In the genomic region with DNA sequence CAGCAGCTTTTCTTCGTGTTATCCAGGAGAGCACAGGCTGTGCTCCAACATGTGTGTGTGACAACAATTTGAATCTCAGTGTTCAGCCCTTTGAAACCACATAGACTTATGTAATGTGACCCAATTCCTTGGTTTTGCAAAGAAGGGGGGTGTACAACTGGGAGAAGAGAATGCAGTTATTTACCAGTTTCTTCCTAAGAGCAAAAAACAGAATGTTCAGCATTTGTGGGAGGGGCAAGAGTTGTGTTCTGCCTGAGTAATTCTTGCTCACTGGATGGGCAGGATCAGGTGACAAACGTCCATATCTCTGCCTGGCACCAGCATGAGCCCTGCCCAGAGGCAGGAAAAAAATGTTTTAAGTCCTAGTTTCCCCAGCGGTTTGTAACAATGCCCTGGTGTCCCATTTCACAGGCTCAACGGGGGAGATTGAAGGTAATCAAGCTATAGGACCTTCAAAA, we compare ENCODE assay signal across 8 cellular contexts.
DNase-seq lines count a peak whose midpoint lies in the region; ATAC-seq and TF ChIP-seq lines count a peak whose summit lies in the region.

No MANE protein-coding gene starts in this region.

- H3K4me3 ChIP-seq in spleen = peak overlapping the region in 1 of 8 donors; percentile 23
- no peak overlapping the region for H3K4me3 ChIP-seq in MG63

- no peak overlapping the region for H3K27ac Mint-ChIP-seq in endothelial cell (ENCODE audit: unreplicated experiment)
- no peak overlapping the region for H3K27ac Mint-ChIP-seq in activated CD4-positive, alpha-beta T cell treated with anti-CD3 and anti-CD28 coated beads for 36 hours

- H3K27me3 ChIP-seq in spleen (replicated peaks in 1 of 7) (peaks cover 0 to 15% (median 0%) of the 10 kb centered on the region in 7 donors), MG63 (no peaks in the 10 kb centered on the region)

- no peaks in the 10 kb centered on the region for H3K36me3 Mint-ChIP-seq in endothelial cell (ENCODE audit: low read depth, unreplicated experiment)
- H3K36me3 Mint-ChIP-seq in activated CD4-positive, alpha-beta T cell treated with anti-CD3 and anti-CD28 coated beads for 36 hours (ENCODE audit: low read depth) = no peaks in the 10 kb centered on the region

- H3K27me3 Mint-ChIP-seq in endothelial cell (ENCODE audit: unreplicated experiment) = peaks cover 1% of the 10 kb centered on the region
- no peaks in the 10 kb centered on the region for H3K27me3 Mint-ChIP-seq in activated CD4-positive, alpha-beta T cell treated with anti-CD3 and anti-CD28 coated beads for 36 hours

- POLR2A ChIA-PET in activated CD4-positive, alpha-beta T cell treated with anti-CD3 and anti-CD28 coated beads for 36 hours (lab: Charles Lee) = no interaction called here

- H3K4me1 ChIP-seq in spleen = peaks cover 0 to 34% (median 25%) of the 10 kb centered on the region in 6 donors

- H3K27ac ChIP-seq in spleen = peak overlapping the region in 6 of 8 donors; percentile 69 to 91 (median 78)

- TF ChIP-seq CTCF in spleen (IDR thresholded peaks at IDR 0.05 in 8 of 11, conservative IDR thresholded peaks at IDR 0.05 in 3 of 11) = no peak
- no peak for TF ChIP-seq CTCF in endothelial cell (IDR thresholded peaks at IDR 0.05; ENCODE audit: unreplicated experiment)

- peaks cover 8% of the 10 kb centered on the region for H3K4me1 Mint-ChIP-seq in endothelial cell (ENCODE audit: unreplicated experiment)
- H3K4me1 Mint-ChIP-seq in activated CD4-positive, alpha-beta T cell treated with anti-CD3 and anti-CD28 coated beads for 36 hours = peaks cover 17% of the 10 kb centered on the region

- H3K4me3 Mint-ChIP-seq in endothelial cell (ENCODE audit: unreplicated experiment) = no peak overlapping the region
- H3K4me3 Mint-ChIP-seq in activated CD4-positive, alpha-beta T cell treated with anti-CD3 and anti-CD28 coated beads for 36 hours = no peak overlapping the region

- 35 to 73% (median 47%) methylated on average over 4 of the region's 4 CpGs for WGBS in spleen, 5 donors

- H3K9me3 ChIP-seq in spleen (no peaks in the 10 kb centered on the region), MG63 (no peaks in the 10 kb centered on the region)

- H3K36me3 ChIP-seq in spleen (no peaks in the 10 kb centered on the region), MG63 (no peaks in the 10 kb centered on the region)

- intact Hi-C loops in left ventricle myocardium superior (cut with micrococcal nuclease) (no loop called here), spleen (cut with DNase I; ENCODE audit: low total_unique reads) (no loop called here)
- intact Hi-C loops in activated CD4-positive, alpha-beta T cell treated with anti-CD3 and anti-CD28 coated beads for 36 hours (cut with DNase I, micrococcal nuclease) = no loop called here

- ATAC-seq in left ventricle myocardium superior (peak; percentile 91), HG02571 (IDR thresholded peaks at IDR 0.05; ENCODE audit: unreplicated experiment) (no peak)
- no peak for ATAC-seq in activated CD4-positive, alpha-beta T cell treated with anti-CD3 and anti-CD28 coated beads for 36 hours

- peak; percentile 69 for DNase-seq in HCEC 1CT
- DNase-seq in amniotic epithelial cell (ENCODE audit: low read depth) = peak; percentile 98
- no peak for DNase-seq in left ventricle myocardium superior
- peak; percentile 56 for DNase-seq in spleen
- no peak for DNase-seq in endothelial cell (ENCODE audit: low spot score)
- no peak for DNase-seq in MG63
- no peak for DNase-seq in activated CD4-positive, alpha-beta T cell treated with anti-CD3 and anti-CD28 coated beads for 36 hours

- H3K9me3 Mint-ChIP-seq in endothelial cell (ENCODE audit: unreplicated experiment) = no peaks in the 10 kb centered on the region
- H3K9me3 Mint-ChIP-seq in activated CD4-positive, alpha-beta T cell treated with anti-CD3 and anti-CD28 coated beads for 36 hours (ENCODE audit: low read depth) = no peaks in the 10 kb centered on the region

- CTCF ChIA-PET in activated CD4-positive, alpha-beta T cell treated with anti-CD3 and anti-CD28 coated beads for 36 hours (lab: Charles Lee) = no interaction called here

- no peak for TF ChIP-seq POLR2A in spleen (IDR thresholded peaks at IDR 0.05)

Comparison
In these comparisons a context has a peak if more than half of its experiments do, and no peak if none do; other contexts are left out.
1. DNase-seq: peak in HCEC 1CT (single experiment), amniotic epithelial cell (single experiment) and spleen (single experiment); none in left ventricle myocardium superior (single experiment), endothelial cell (single experiment), MG63 (single experiment) and activated CD4-positive, alpha-beta T cell treated with anti-CD3 and anti-CD28 coated beads for 36 hours (single experiment).